Comparison of ENCODE assay signal across 10 cellular contexts in the genomic region with DNA sequence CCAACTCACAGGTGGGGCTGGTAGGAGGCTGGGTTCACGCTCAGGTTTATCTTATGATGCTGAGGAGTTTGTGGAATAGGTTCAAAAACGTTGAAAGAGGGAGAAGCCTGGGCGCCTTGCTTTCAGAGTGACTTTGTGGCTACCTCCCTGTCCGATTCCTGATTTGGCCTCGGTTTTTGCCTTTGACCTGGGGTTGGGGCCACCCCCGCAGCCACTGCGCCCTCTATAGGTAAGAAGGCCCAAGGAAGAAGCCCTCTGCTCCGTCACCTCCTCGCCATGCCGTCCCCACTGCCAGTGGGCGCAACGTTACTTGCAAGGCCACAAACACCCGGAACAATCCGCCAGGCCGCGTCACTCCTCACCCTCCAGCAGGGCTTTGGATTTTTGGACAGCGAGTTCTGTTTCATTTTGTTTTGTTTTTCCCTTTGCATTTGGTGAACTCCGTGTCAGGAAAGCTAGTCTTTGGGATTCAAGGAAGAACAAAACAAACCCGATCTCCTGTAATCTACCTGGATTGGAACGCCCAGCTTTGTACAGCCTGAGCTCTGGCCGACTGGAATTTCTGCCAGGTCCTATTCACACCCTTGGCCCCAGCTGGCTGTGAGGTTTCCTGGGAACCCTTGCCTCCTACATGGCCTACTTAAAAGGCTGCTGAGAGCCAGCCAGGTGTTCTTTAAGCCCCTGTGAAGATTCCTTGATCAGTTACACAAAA.
DNase-seq lines count a peak whose midpoint lies in the region; ATAC-seq, FAIRE-seq and TF ChIP-seq lines count a peak whose summit lies in the region.
"Had no signal": no experiment of that assay in that cellular context is flagged by ENCODE, and none has a peak within 500 bp of the region (broad histone marks: within the 10 kb centered on the region; RNA-seq: fewer than 3 reads in every experiment).

No MANE protein-coding gene starts in this region.

- H3K36me3 ChIP-seq in IMR-90 (ENCODE audit: control insufficient read depth, insufficient read depth, low read length) (peaks cover 6% of the 10 kb centered on the region; the same call in 1 of the 2 replicates), pancreas (peaks cover 0 to 5% (median 0%) of the 10 kb centered on the region in 3 donors)

- no peak overlapping the region for H3K56ac ChIP-seq in IMR-90 (ENCODE audit: extremely low read depth, insufficient read depth, low read length)

- no peak overlapping the region for H4K5ac ChIP-seq in IMR-90 (ENCODE audit: low read depth, low read length)

- no peak for FAIRE-seq in pancreas (lab: Jason Lieb, UNC)

- ATAC-seq in IMR-90 (ENCODE audit: low read depth) (no peak), pancreas (peak; percentile 57 to 79 (median 72))

- no peak overlapping the region for H3K23ac ChIP-seq in IMR-90 (ENCODE audit: low read depth, low read length)

- POLR2A ChIA-PET in IMR-90 (lab: Charles Lee; ENCODE audit: unreplicated experiment) = no interaction called here

- H3K27ac ChIP-seq in IMR-90 (ENCODE audit: insufficient read depth, low read length) = no peak overlapping the region
- no peak overlapping the region for H3K27ac ChIP-seq in dorsolateral prefrontal cortex
- peak overlapping the region in 1 of 4 donors; percentile 42 for H3K27ac ChIP-seq in pancreas
- H3K27ac ChIP-seq: SJSA1 had no signal

- peaks cover 3% of the 10 kb centered on the region; the same call in 1 of the 2 replicates for H3K9me1 ChIP-seq in IMR-90 (ENCODE audit: insufficient read depth, low read length)

- H3K79me1 ChIP-seq in IMR-90 (ENCODE audit: low read depth in 1 of 2, low read length in 2 of 2) = peaks cover 12 to 20% of the 10 kb centered on the region in 2 experiments; a peak in 3 of 4 replicates

- in situ Hi-C loops in IMR-90 (cut with MboI; ENCODE audit: low sequenced_read_pairs) = no loop called here

- TF ChIP-seq CTCF in IMR-90 (conservative IDR thresholded peaks at IDR 0.05; ENCODE audit: low read depth, low read length) = no peak
- peak in 7 of 56 donors; percentile 12 to 40 (median 18) for TF ChIP-seq CTCF in dorsolateral prefrontal cortex (IDR thresholded peaks at IDR 0.05 in 54 of 56, conservative IDR thresholded peaks at IDR 0.05 in 2 of 56; ENCODE audit: low read depth in 1 of 56, partially characterized antibody in 56 of 56)
- no peak for TF ChIP-seq CTCF in pancreas (IDR thresholded peaks at IDR 0.05)

- H2AK5ac ChIP-seq in IMR-90 (ENCODE audit: low read depth, low read length) = no peak overlapping the region

- H3K18ac ChIP-seq in IMR-90 (ENCODE audit: low read depth, low read length) = no peak overlapping the region

- CTCF ChIA-PET in IMR-90 (lab: Yijun Ruan, JAX) = no interaction called here

- no peak overlapping the region for H2BK20ac ChIP-seq in IMR-90 (ENCODE audit: low read depth, low read length)

- H3K27me3 ChIP-seq in IMR-90 (ENCODE audit: control insufficient read depth, insufficient read depth, low read length) = no peaks in the 10 kb centered on the region
- no peaks in the 10 kb centered on the region for H3K27me3 ChIP-seq in dorsolateral prefrontal cortex
- no peaks in the 10 kb centered on the region for H3K27me3 ChIP-seq in pancreas
- H3K27me3 ChIP-seq: SJSA1 had no signal

- no peak overlapping the region for H3K9ac ChIP-seq in IMR-90 (ENCODE audit: low read depth, low read length)

- no peak overlapping the region for H3K14ac ChIP-seq in IMR-90 (replicated peaks; ENCODE audit: low read depth, low read length)

- dilution Hi-C loops in IMR-90 (cut with HindIII; ENCODE audit: low sequenced_read_pairs, unreplicated experiment) = no loop called here

- no peak overlapping the region for H4K8ac ChIP-seq in IMR-90 (ENCODE audit: low read depth in 2 of 2, low read length in 2 of 2)

- BruUV-seq in IMR-90 (replicated peaks; lab: Mats Ljungman, UMichigan) = no TSS peak

- no peak overlapping the region for H3K4me2 ChIP-seq in IMR-90 (ENCODE audit: low read depth, low read length)

- H3K4me3 ChIP-seq in IMR-90 (ENCODE audit: insufficient read depth, low read depth, low read length) (no peak overlapping the region), dorsolateral prefrontal cortex (no peak overlapping the region), pancreas (no peak overlapping the region)
- H3K4me3 ChIP-seq: SJSA1 had no signal

- DNase-seq in NCI-H82 (lab: John Stamatoyannopoulos, UW) = peak; percentile 34
- DNase-seq in NCI-H82 treated with DMSO at 0.1 percent for 48 hours (lab: John Stamatoyannopoulos, UW; ENCODE audit: unreplicated experiment) = no peak
- DNase-seq in IMR-90 = no peak
- DNase-seq in dorsolateral prefrontal cortex = peak in 6 of 10 donors; percentile 21 to 40 (median 34)
- peak in 4 of 6 donors; percentile 54 to 78 (median 62) for DNase-seq in pancreas
- no peak for DNase-seq in foreskin melanocyte
- DNase-seq in DMS53 treated with DMSO at 0.1 percent for 48 hours (lab: John Stamatoyannopoulos, UW; ENCODE audit: unreplicated experiment) = no peak
- DNase-seq in DMS153 (lab: John Stamatoyannopoulos, UW) = no peak
- DNase-seq: NCI-H2081 had no signal

- H2AK9ac ChIP-seq in IMR-90 (replicated peaks; ENCODE audit: low read depth, low read length, poor library complexity) = peak overlapping the region; percentile 17

- H3K4me1 ChIP-seq in IMR-90 (ENCODE audit: control insufficient read depth, insufficient read depth, low read length) = no peaks in the 10 kb centered on the region
- H3K4me1 ChIP-seq in pancreas = peaks cover 0 to 4% (median 4%) of the 10 kb centered on the region in 3 donors

- WGBS in IMR-90 (ENCODE audit: extremely low coverage in 2 of 2, insufficient read length in 1 of 2), 2 experiments = 91% methylated on average over 8 of the region's 21 CpGs; no CpG with 5 or more reads in 1 of the 2 experiments
- WGBS in pancreas, 2 donors = 46 to 55% methylated on average over 21 of the region's 21 CpGs

- peaks cover 5% of the 10 kb centered on the region; the same call in 1 of the 2 replicates for H4K20me1 ChIP-seq in IMR-90 (ENCODE audit: insufficient read depth, low read length)

- intact Hi-C loops in IMR-90 (cut with micrococcal nuclease) (no loop called here), dorsolateral prefrontal cortex (cut with DNase I) (loop anchor here in 1 of 2 donors (5.0 kb wide), 2 partner anchors 58 to 133 kb away; no protein-coding TSS in a partner anchor), pancreas (cut with DNase I) (no loop called here)

- no peak overlapping the region for H2BK120ac ChIP-seq in IMR-90 (ENCODE audit: low read depth, low read length)

- no peak for TF ChIP-seq RAD21 in IMR-90 (IDR thresholded peaks at IDR 0.05; ENCODE audit: low read length)

- H2BK5ac ChIP-seq in IMR-90 (ENCODE audit: low read depth, low read length, poor library complexity, severe bottlenecking) = no peak overlapping the region

- no peak overlapping the region; the same call in 1 of the 2 replicates for H4K91ac ChIP-seq in IMR-90 (ENCODE audit: insufficient read depth, low read depth, low read length)

- H2AFZ ChIP-seq in IMR-90 (replicated peaks; ENCODE audit: low read length, poor library complexity) = no peak overlapping the region

- H3K4ac ChIP-seq in IMR-90 (ENCODE audit: low read depth, low read length) = no peak overlapping the region

- no peak overlapping the region for H2BK15ac ChIP-seq in IMR-90 (ENCODE audit: low read depth, low read length)

- H3K9me3 ChIP-seq in IMR-90 (ENCODE audit: control insufficient read depth, insufficient read depth, low read length) (no peaks in the 10 kb centered on the region), pancreas (no peaks in the 10 kb centered on the region)
- H3K9me3 ChIP-seq: SJSA1 had no signal

- TF ChIP-seq POLR2A in IMR-90 (IDR thresholded peaks at IDR 0.05; ENCODE audit: low read depth, low read length) = no peak

TF ChIP-seq in IMR-90, 13 proteins besides CTCF, POLR2A, EP300 and RAD21:
- TF ChIP-seq MAZ (IDR thresholded peaks at IDR 0.05; ENCODE audit: borderline replicate concordance, low read depth, low read length) (no peak), MXI1 (IDR thresholded peaks at IDR 0.05; ENCODE audit: borderline replicate concordance, low read depth, low read length) (no peak), FOS (IDR thresholded peaks at IDR 0.05; ENCODE audit: low read depth, low read length) (no peak), RFX5 (IDR thresholded peaks at IDR 0.05; ENCODE audit: low read depth, low read length) (no peak), BHLHE40 (IDR thresholded peaks at IDR 0.05; ENCODE audit: low read depth, low read length) (no peak), CEBPB (IDR thresholded peaks at IDR 0.05; ENCODE audit: low read depth, low read length) (no peak), USF2 (IDR thresholded peaks at IDR 0.05; ENCODE audit: low read depth, low read length) (no peak), NFE2L2 (IDR thresholded peaks at IDR 0.05; ENCODE audit: low read depth, low read length) (no peak), SMC3 (IDR thresholded peaks at IDR 0.05; ENCODE audit: low read depth, low read length) (no peak), CHD1 (IDR thresholded peaks at IDR 0.05; ENCODE audit: low read depth, low read length) (no peak), RCOR1 (IDR thresholded peaks at IDR 0.05; ENCODE audit: insufficient replicate concordance, low read length) (no peak), MAFK (IDR thresholded peaks at IDR 0.05; ENCODE audit: low read depth, low read length) (no peak)
- TF ChIP-seq, protein P1, sequence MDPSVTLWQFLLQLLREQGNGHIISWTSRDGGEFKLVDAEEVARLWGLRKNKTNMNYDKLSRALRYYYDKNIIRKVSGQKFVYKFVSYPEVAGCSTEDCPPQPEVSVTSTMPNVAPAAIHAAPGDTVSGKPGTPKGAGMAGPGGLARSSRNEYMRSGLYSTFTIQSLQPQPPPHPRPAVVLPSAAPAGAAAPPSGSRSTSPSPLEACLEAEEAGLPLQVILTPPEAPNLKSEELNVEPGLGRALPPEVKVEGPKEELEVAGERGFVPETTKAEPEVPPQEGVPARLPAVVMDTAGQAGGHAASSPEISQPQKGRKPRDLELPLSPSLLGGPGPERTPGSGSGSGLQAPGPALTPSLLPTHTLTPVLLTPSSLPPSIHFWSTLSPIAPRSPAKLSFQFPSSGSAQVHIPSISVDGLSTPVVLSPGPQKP (IDR thresholded peaks at IDR 0.05; ENCODE audit: borderline replicate concordance, low read depth, low read length) = no peak

Comparison
In these comparisons a context has a peak if more than half of its experiments do, and no peak if none do; other contexts are left out.
1. DNase-seq: peak in NCI-H82 (single experiment), dorsolateral prefrontal cortex (6 of 10) and pancreas (4 of 6); none in NCI-H82 treated with DMSO at 0.1 percent for 48 hours (single experiment), IMR-90 (single experiment), foreskin melanocyte (single experiment), DMS53 treated with DMSO at 0.1 percent for 48 hours (single experiment) and DMS153 (single experiment).